ENCODE assay signal across 8 cellular contexts in genomic region chr2:85584354-85584856, GRCh38. TPM values are rescaled to one million over a fixed set of nuclear protein-coding genes. Genes with fewer than 3 reads are reported as not detected.
DNase-seq lines count a peak whose midpoint lies in the region; ATAC-seq, FAIRE-seq and TF ChIP-seq lines count a peak whose summit lies in the region.

Gene VAMP5 (plus strand): TSS chr2:85584431. CDS start chr2:85584491, 60 bp downstream.

- no peak for TF ChIP-seq CTCF in esophagus muscularis mucosa (IDR thresholded peaks at IDR 0.05)

- WGBS in esophagus muscularis mucosa, result 3% methylated on average over 28 of the region's 52 CpGs

- H3K4me1 Mint-ChIP-seq in naive thymus-derived CD8-positive, alpha-beta T cell, result peaks cover 37 to 78% (median 67%) of the 10 kb centered on the region in 4 donors

- no peak for FAIRE-seq in GM12891 (lab: Jason Lieb, UNC)

- intact Hi-C loops in esophagus muscularis mucosa (cut with DNase I), result no loop called here

- H3K27me3 ChIP-seq in esophagus muscularis mucosa, result no peaks in the 10 kb centered on the region

- DNase-seq in GM12891 (ENCODE audit: insufficient read length, low spot score) (peak; percentile 77), esophagus muscularis mucosa (ENCODE audit: extremely low spot score) (no peak), DMS53 treated with DMSO at 0.1 percent for 48 hours (lab: John Stamatoyannopoulos, UW; ENCODE audit: unreplicated experiment) (no peak), NCI-H1694 (lab: John Stamatoyannopoulos, UW) (no peak), NCI-H524 (lab: John Stamatoyannopoulos, UW) (no peak)
- DNase-seq in naive thymus-derived CD8-positive, alpha-beta T cell, result peak in 6 of 10 donors; percentile 35 to 67 (median 47)

- POLR2A ChIA-PET in naive thymus-derived CD8-positive, alpha-beta T cell (lab: Charles Lee), result interaction anchor here (0.6 to 7.4 kb wide), 8 partner anchors 11 to 436 kb away, joined by 3 to 88 read pairs (median 6); partner anchors contain the start of genes C2orf68, GGCX, RNF181 and TGOLN2

- TF ChIP-seq POLR2A in GM12891 (IDR thresholded peaks at IDR 0.05; ENCODE audit: low read depth, low read length) (no peak), esophagus muscularis mucosa (IDR thresholded peaks at IDR 0.05; ENCODE audit: low read depth) (no peak)

- peaks cover 0 to 21% (median 7%) of the 10 kb centered on the region in 3 donors for H3K36me3 Mint-ChIP-seq in naive thymus-derived CD8-positive, alpha-beta T cell

- H3K27ac ChIP-seq in esophagus muscularis mucosa (replicated peaks in 1 of 4), result peak within 1 kb of the TSS; percentile 82 to 91 (median 86)

- peak within 1 kb of the TSS; percentile 60 to 76 (median 72) for H3K4me3 ChIP-seq in esophagus muscularis mucosa

- H3K4me3 Mint-ChIP-seq in naive thymus-derived CD8-positive, alpha-beta T cell, result peak within 1 kb of the TSS; percentile 80 to 94 (median 90)

- no peaks in the 10 kb centered on the region for H3K27me3 Mint-ChIP-seq in naive thymus-derived CD8-positive, alpha-beta T cell

- H3K4me1 ChIP-seq in esophagus muscularis mucosa, result peaks cover 60 to 74% (median 71%) of the 10 kb centered on the region in 4 donors

- no peaks in the 10 kb centered on the region for H3K9me3 ChIP-seq in esophagus muscularis mucosa

- H3K27ac Mint-ChIP-seq in naive thymus-derived CD8-positive, alpha-beta T cell, result peak within 1 kb of the TSS; percentile 86 to 98 (median 96)

- peak; percentile 57 for ATAC-seq in HG02763 (IDR thresholded peaks at IDR 0.05; ENCODE audit: unreplicated experiment)
- peak; percentile 37 to 45 for ATAC-seq in activated CD4-positive, CD25-positive, alpha-beta regulatory T cell treated with anti-CD3 and anti-CD28 coated beads, Interleukin-2, amount 50 U/mL, for 24 hours
- peak; percentile 44 to 69 for ATAC-seq in naive thymus-derived CD8-positive, alpha-beta T cell

- H3K36me3 ChIP-seq in esophagus muscularis mucosa, result no peaks in the 10 kb centered on the region

- no peak for TF ChIP-seq EP300 in esophagus muscularis mucosa (IDR thresholded peaks at IDR 0.05)

- no peaks in the 10 kb centered on the region for H3K9me3 Mint-ChIP-seq in naive thymus-derived CD8-positive, alpha-beta T cell

TF ChIP-seq in GM12891, 5 proteins besides CTCF, POLR2A, EP300 and RAD21:
- TF ChIP-seq SPI1 (IDR thresholded peaks at IDR 0.05; ENCODE audit: low read depth, low read length), result no peak
- TF ChIP-seq POU2F2 (IDR thresholded peaks at IDR 0.05; ENCODE audit: low read depth, low read length), result no peak
- TF ChIP-seq POLR2AphosphoS5 (IDR thresholded peaks at IDR 0.05; ENCODE audit: low read depth, low read length), result no peak

RNA-seq across cellular contexts. Expression of gene VAMP5, which starts in this region (rescaled TPM):
- 62.7 TPM for polyA plus RNA-seq in GM12891 (2012; ENCODE audit: low read depth, missing spikeins)
- 10 to 100 TPM; 35.6 to 50.7 (median 42.0) TPM for total RNA-seq in esophagus muscularis mucosa
- 10 to 100 TPM; 24.6 to 24.7 TPM for total RNA-seq in naive thymus-derived CD8-positive, alpha-beta T cell
- polyA plus RNA-seq in naive thymus-derived CD8-positive, alpha-beta T cell, result 100 to 1,000 TPM; 135 to 143 (median 139) TPM

Comparison
In these comparisons a context has a peak if more than half of its experiments do, and no peak if none do; other contexts are left out.
1. DNase-seq: peak in GM12891 (single experiment) and naive thymus-derived CD8-positive, alpha-beta T cell (6 of 10); none in esophagus muscularis mucosa (single experiment), DMS53 treated with DMSO at 0.1 percent for 48 hours (single experiment), NCI-H1694 (single experiment) and NCI-H524 (0 of 2).
2. Peak in every context shown above with its lines, with median percentiles within 50 percentile points of each other: ATAC-seq.